Comparison of ENCODE assay signal across 8 cellular contexts in the genomic region with DNA sequence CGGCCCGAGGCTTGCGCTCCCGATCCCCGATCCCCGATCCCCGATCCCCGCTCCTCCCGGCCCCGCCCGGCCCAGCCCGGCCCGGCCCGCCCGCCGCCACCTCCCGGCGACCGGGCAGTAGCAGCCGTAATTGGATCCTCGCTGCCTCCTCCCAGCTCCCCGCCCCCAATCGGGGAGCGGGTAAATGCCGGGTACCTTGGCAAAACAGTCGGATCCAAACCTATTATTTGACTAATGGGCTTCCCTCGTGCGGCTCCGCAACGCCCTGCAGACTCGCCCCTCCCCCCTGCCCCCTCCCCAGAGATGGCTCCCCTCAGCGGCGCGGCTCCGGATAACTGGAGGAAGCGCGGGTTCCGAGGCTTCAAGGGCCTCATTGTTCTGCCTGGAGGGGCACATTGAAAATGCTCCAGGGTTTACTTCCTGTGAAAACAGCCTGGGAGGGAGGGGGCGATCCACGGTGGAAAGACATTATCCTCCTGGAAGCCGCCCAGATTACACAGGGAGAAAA.
DNase-seq lines count a peak whose midpoint lies in the region; ATAC-seq and TF ChIP-seq lines count a peak whose summit lies in the region.

No MANE protein-coding gene starts in this region.

- TF ChIP-seq EP300 in gastroesophageal sphincter (IDR thresholded peaks at IDR 0.05): no peak

- no peak overlapping the region for H2BK5ac ChIP-seq in neuronal stem cell (ENCODE audit: low read length)

- H3K23ac ChIP-seq in neuronal stem cell (ENCODE audit: low read depth, low read length, poor library complexity): no peak overlapping the region

- no peak overlapping the region for H4K91ac ChIP-seq in neuronal stem cell (ENCODE audit: low read depth, low read length, poor library complexity)

- H3K36me3 ChIP-seq in gastroesophageal sphincter (no peaks in the 10 kb centered on the region), neuronal stem cell (replicated peaks in 1 of 2; ENCODE audit: control insufficient read depth in 2 of 2, insufficient read depth in 2 of 2, low read length in 2 of 2) (no peaks in the 10 kb centered on the region)

- H3K36me3 Mint-ChIP-seq in activated naive CD4-positive, alpha-beta T cell treated with anti-CD3 and anti-CD28 coated beads, Interleukin-2, amount 10 ng/mL, durations not matched to agents 7 days and 5 days: no peaks in the 10 kb centered on the region

- H3K9ac ChIP-seq in neuronal stem cell (ENCODE audit: low read depth, low read length, poor library complexity): no peak overlapping the region

- peak overlapping the region; percentile 76 for H2AFZ ChIP-seq in neuronal stem cell (ENCODE audit: low read length)

- H3K14ac ChIP-seq in neuronal stem cell (ENCODE audit: low read length): no peak overlapping the region

- no peak overlapping the region for H4K8ac ChIP-seq in neuronal stem cell (ENCODE audit: low read depth, low read length)

- CTCF ChIA-PET in activated naive CD4-positive, alpha-beta T cell treated with anti-CD3 and anti-CD28 coated beads, Interleukin-2, amount 10 ng/mL, durations not matched to agents 7 days and 5 days (lab: Charles Lee): interaction anchor here (0.7 to 2.0 kb wide), 9 partner anchors 9 to 127 kb away, joined by 3 to 8 read pairs (median 4); a partner anchor contains a TSS

- no peak overlapping the region for H3K4ac ChIP-seq in neuronal stem cell (ENCODE audit: low read length)

- H3K27ac Mint-ChIP-seq in activated naive CD4-positive, alpha-beta T cell treated with anti-CD3 and anti-CD28 coated beads, Interleukin-2, amount 10 ng/mL, durations not matched to agents 7 days and 5 days: peak overlapping the region; percentile 88

- TF ChIP-seq CTCF in gastroesophageal sphincter (IDR thresholded peaks at IDR 0.05): peak in 2 of 4 experiments; percentile 13 to 42

- H3K18ac ChIP-seq in neuronal stem cell (ENCODE audit: low read length): no peak overlapping the region

- peaks cover 19% of the 10 kb centered on the region for H3K4me1 Mint-ChIP-seq in activated naive CD4-positive, alpha-beta T cell treated with anti-CD3 and anti-CD28 coated beads, Interleukin-2, amount 10 ng/mL, durations not matched to agents 7 days and 5 days

- H3K4me2 ChIP-seq in neuronal stem cell (ENCODE audit: insufficient read depth, low read length, poor library complexity, severe bottlenecking): peak overlapping the region; percentile 48

- H3K4me3 ChIP-seq in gastroesophageal sphincter: peak overlapping the region; percentile 35 to 64
- H3K4me3 ChIP-seq in neuronal stem cell (ENCODE audit: low read length in 2 of 2): peak overlapping the region in 1 of 2 donors; percentile 42

- H3K4me1 ChIP-seq in gastroesophageal sphincter (peaks cover 5 to 58% (median 23%) of the 10 kb centered on the region in 3 donors), neuronal stem cell (ENCODE audit: control insufficient read depth in 2 of 2, insufficient read depth in 1 of 2, low read depth in 1 of 2, low read length in 2 of 2) (peaks cover 35 to 44% of the 10 kb centered on the region in 2 donors)

- H2BK15ac ChIP-seq in neuronal stem cell (ENCODE audit: low read length): no peak overlapping the region

- TF ChIP-seq POLR2A in gastroesophageal sphincter (IDR thresholded peaks at IDR 0.05): no peak

- H2BK12ac ChIP-seq in neuronal stem cell (ENCODE audit: low read length): no peak overlapping the region

- H3K9me3 Mint-ChIP-seq in activated naive CD4-positive, alpha-beta T cell treated with anti-CD3 and anti-CD28 coated beads, Interleukin-2, amount 10 ng/mL, durations not matched to agents 7 days and 5 days: no peaks in the 10 kb centered on the region

- H3K27me3 ChIP-seq in gastroesophageal sphincter (no peaks in the 10 kb centered on the region), neuronal stem cell (ENCODE audit: control insufficient read depth in 3 of 3, insufficient read depth in 3 of 3, low read depth in 1 of 3, low read length in 3 of 3) (peaks cover 0 to 4% (median 0%) of the 10 kb centered on the region in 3 experiments)

- peaks cover 48% of the 10 kb centered on the region for H3K27me3 Mint-ChIP-seq in activated naive CD4-positive, alpha-beta T cell treated with anti-CD3 and anti-CD28 coated beads, Interleukin-2, amount 10 ng/mL, durations not matched to agents 7 days and 5 days

- peak overlapping the region; percentile 83 for H3K4me3 Mint-ChIP-seq in activated naive CD4-positive, alpha-beta T cell treated with anti-CD3 and anti-CD28 coated beads, Interleukin-2, amount 10 ng/mL, durations not matched to agents 7 days and 5 days

- H3K27ac ChIP-seq in gastroesophageal sphincter (peak overlapping the region; percentile 92 to 98 (median 96)), neuronal stem cell (replicated peaks; ENCODE audit: low read length) (peak overlapping the region; percentile 91)

- H3K9me3 ChIP-seq in gastroesophageal sphincter: no peaks in the 10 kb centered on the region
- no peaks in the 10 kb centered on the region for H3K9me3 ChIP-seq in neuronal stem cell (replicated peaks in 1 of 2; ENCODE audit: control insufficient read depth in 2 of 2, insufficient read depth in 1 of 2, low read depth in 1 of 2, low read length in 2 of 2)

- H2BK120ac ChIP-seq in neuronal stem cell (ENCODE audit: low read depth, low read length): no peak overlapping the region

- no peaks in the 10 kb centered on the region for H3K79me1 ChIP-seq in neuronal stem cell (ENCODE audit: low read depth, low read length)

- peak; percentile 40 for ATAC-seq in GM21447 (IDR thresholded peaks at IDR 0.05; ENCODE audit: unreplicated experiment)
- ATAC-seq in gastroesophageal sphincter: peak; percentile 69

- H2AK5ac ChIP-seq in neuronal stem cell (ENCODE audit: low read depth, low read length): no peak overlapping the region

- DNase-seq in COR-L47 (lab: John Stamatoyannopoulos, UW): peak; percentile 87
- DNase-seq in HUDEP-2 (lab: John Stamatoyannopoulos, UW; ENCODE audit: unreplicated experiment in 76 of 76): peak in 44 of 76 experiments; percentile 14 to 72 (median 52)
- DNase-seq in NOMO-1 treated with DMSO at 0.1 percent for 48 hours (lab: John Stamatoyannopoulos, UW; ENCODE audit: unreplicated experiment): peak; percentile 42
- peak; percentile 66 for DNase-seq in activated naive CD4-positive, alpha-beta T cell treated with anti-CD3 and anti-CD28 coated beads, Interleukin-2, amount 10 ng/mL, durations not matched to agents 7 days and 5 days
- peak; percentile 76 for DNase-seq in neuronal stem cell (ENCODE audit: low spot score)
- DNase-seq in ureter (ENCODE audit: low spot score): peak; percentile 85

- 0% methylated on average over 2 to 5 of the region's 41 CpGs for WGBS in gastroesophageal sphincter (ENCODE audit: low coverage in 1 of 2), 2 donors
- WGBS in neuronal stem cell (ENCODE audit: extremely low coverage in 2 of 2, insufficient read length in 2 of 2, insufficient replicate concordance in 1 of 2), 2 donors: no CpG with 5 or more reads among the region's 41 CpGs
